Comparison of ENCODE assay signal across 23 cellular contexts in genomic region chr10:14468726-14469125, GRCh38.
"Had no signal": no experiment of that assay in that cellular context is flagged by ENCODE, and none has a peak within 500 bp of the region (broad histone marks: within the 10 kb centered on the region; RNA-seq: fewer than 3 reads in every experiment).

No MANE protein-coding gene starts in this region.

- H3K4me2 ChIP-seq: KMS-11, PC-9 had no signal

- H3K4me1 Mint-ChIP-seq: central memory CD8-positive, alpha-beta T cell; T-helper 17 cell; WTC11 had no signal

- H2AFZ ChIP-seq: PC-9 had no signal

- DNase-seq: activated CD4-positive, alpha-beta T cell treated with anti-CD3 and anti-CD28 coated beads for 48 hours; activated CD4-positive, alpha-beta T cell treated with anti-CD3 and anti-CD28 coated beads, Interleukin-2, amount 50 U/mL, for 4 hours; activated CD4-positive, CD25-positive, alpha-beta regulatory T cell treated with anti-CD3 and anti-CD28 coated beads, Interleukin-2, amount 50 U/mL, for 72 hours; activated CD8-positive, alpha-beta memory T cell treated with anti-CD3 and anti-CD28 coated beads, Interleukin-2, amount 50 U/mL, for 48 hours; activated CD8-positive, alpha-beta T cell treated with anti-CD3 and anti-CD28 coated beads, Interleukin-2, amount 10 ng/mL, durations not matched to agents 7 days and 5 days; activated effector memory CD4-positive, alpha-beta T cell treated with Interleukin-2 at 50 U/mL for 16 hours; activated naive CD4-positive, alpha-beta T cell; activated T-cell treated with anti-CD3 and anti-CD28 coated beads, Interleukin-2, amount 50 U/mL, for 1 hour; amygdala; MM.1S; NCI-H1436 treated with DMSO at 0.1 percent for 48 hours; NCI-H187; NCI-H526; PC-9; SIG-M5; T-helper 17 cell; T-helper 9 cell had no signal

- H3K27ac Mint-ChIP-seq: activated CD8-positive, alpha-beta T cell treated with anti-CD3 and anti-CD28 coated beads, Interleukin-2, amount 10 ng/mL, durations not matched to agents 7 days and 5 days; activated naive CD8-positive, alpha-beta T cell; activated T-helper 1 cell treated with anti-CD3 and anti-CD28 coated beads, Interleukin-12 subunit alpha, Interleukin-12 subunit beta, Interleukin-2, Interleukin-4 antibody, amounts not matched to agents 30 ng/mL and 10 ng/mL and 1 ng/mL, durations not matched to agents 14 hours and 24 hours and 36 hours; T-helper 17 cell; WTC11 had no signal

- ATAC-seq: activated CD8-positive, alpha-beta T cell treated with anti-CD3 and anti-CD28 coated beads, Interleukin-2, amount 10 ng/mL, durations not matched to agents 7 days and 5 days; T-helper 17 cell; WTC11 had no signal

- H3K27ac ChIP-seq: KMS-11, PC-9 had no signal

- H3K9ac ChIP-seq: KMS-11 had no signal

- H3K36me3 Mint-ChIP-seq: activated naive CD8-positive, alpha-beta T cell; brain had no signal

- H3K4me3 ChIP-seq: PC-9 had no signal

- H3K4me3 Mint-ChIP-seq: activated CD8-positive, alpha-beta T cell treated with anti-CD3 and anti-CD28 coated beads, Interleukin-2, amount 10 ng/mL, durations not matched to agents 7 days and 5 days; activated naive CD8-positive, alpha-beta T cell; activated T-helper 1 cell treated with anti-CD3 and anti-CD28 coated beads, Interleukin-12 subunit alpha, Interleukin-12 subunit beta, Interleukin-2, Interleukin-4 antibody, amounts not matched to agents 30 ng/mL and 10 ng/mL and 1 ng/mL, durations not matched to agents 14 hours and 24 hours and 36 hours; brain; central memory CD8-positive, alpha-beta T cell; T-helper 17 cell; WTC11 had no signal

- H3K9me3 Mint-ChIP-seq: activated T-helper 1 cell treated with anti-CD3 and anti-CD28 coated beads, Interleukin-12 subunit alpha, Interleukin-12 subunit beta, Interleukin-2, Interleukin-4 antibody, amounts not matched to agents 30 ng/mL and 10 ng/mL and 1 ng/mL, durations not matched to agents 14 hours and 24 hours and 36 hours; central memory CD8-positive, alpha-beta T cell had no signal
